ENCODE assay signal across 7 cellular contexts in genomic region chr9:37302277-37302676, GRCh38.
DNase-seq lines count a peak whose midpoint lies in the region; ATAC-seq and TF ChIP-seq lines count a peak whose summit lies in the region.

No MANE protein-coding gene starts in this region.

- ATAC-seq in GM18517 (IDR thresholded peaks at IDR 0.05; ENCODE audit: unreplicated experiment) (peak; percentile 83), GM21723 (IDR thresholded peaks at IDR 0.05; ENCODE audit: unreplicated experiment) (peak; percentile 80)

- H3K36me3 ChIP-seq in left ventricle myocardium inferior (peaks cover 30% of the 10 kb centered on the region), mesenchymal stem cell (ENCODE audit: control insufficient read depth in 1 of 2, insufficient read depth in 2 of 2, low read depth in 1 of 2, low read length in 2 of 2) (peaks cover 3 to 25% of the 10 kb centered on the region in 2 experiments)

- intact Hi-C loops in left ventricle myocardium inferior (cut with micrococcal nuclease) = no loop called here

- H3K18ac ChIP-seq in mesenchymal stem cell (ENCODE audit: low read depth in 1 of 2, low read length in 2 of 2) = no peak overlapping the region

- no peak overlapping the region for H3K4ac ChIP-seq in mesenchymal stem cell (ENCODE audit: low read depth in 1 of 2, low read length in 2 of 2)

- H3K4me3 ChIP-seq in left ventricle myocardium inferior (no peak overlapping the region), mesenchymal stem cell (ENCODE audit: insufficient read depth in 1 of 2, low read depth in 1 of 2, low read length in 2 of 2) (no peak overlapping the region)

- no peak for TF ChIP-seq CTCF in left ventricle myocardium inferior (IDR thresholded peaks at IDR 0.05; ENCODE audit: borderline replicate concordance)

- H2AFZ ChIP-seq in mesenchymal stem cell (ENCODE audit: low read depth, low read length) = no peak overlapping the region

- DNase-seq in MV-4-11 (lab: John Stamatoyannopoulos, UW) (peak; percentile 59), cerebellum (ENCODE audit: low spot score) (peak; percentile 38), left ventricle myocardium inferior (no peak), SW480 (ENCODE audit: low spot score) (no peak), mesenchymal stem cell (no peak)

- H3K14ac ChIP-seq in mesenchymal stem cell (ENCODE audit: low read length in 2 of 2) = no peak overlapping the region

- no peak overlapping the region for H2AK5ac ChIP-seq in mesenchymal stem cell (ENCODE audit: low read length, severe bottlenecking)

- peaks cover 3% of the 10 kb centered on the region for H3K4me1 ChIP-seq in left ventricle myocardium inferior
- H3K4me1 ChIP-seq in mesenchymal stem cell (ENCODE audit: control insufficient read depth, insufficient read depth, low read depth, low read length) = no peaks in the 10 kb centered on the region

- H3K27me3 ChIP-seq in left ventricle myocardium inferior (ENCODE audit: low read depth) (no peaks in the 10 kb centered on the region), mesenchymal stem cell (ENCODE audit: control insufficient read depth in 1 of 2, insufficient read depth in 1 of 2, low read length in 2 of 2) (no peaks in the 10 kb centered on the region)

- no peak overlapping the region for H4K8ac ChIP-seq in mesenchymal stem cell (ENCODE audit: low read length)

- no peak overlapping the region for H2BK12ac ChIP-seq in mesenchymal stem cell (ENCODE audit: low read length in 2 of 2)

- no peak overlapping the region for H4K91ac ChIP-seq in mesenchymal stem cell (ENCODE audit: low read length)

- no peaks in the 10 kb centered on the region for H3K9me3 ChIP-seq in left ventricle myocardium inferior (replicated peaks)
- no peaks in the 10 kb centered on the region for H3K9me3 ChIP-seq in mesenchymal stem cell (ENCODE audit: control insufficient read depth, low read length)

- H3K23ac ChIP-seq in mesenchymal stem cell (ENCODE audit: low read length in 2 of 2) = no peak overlapping the region

- no peak overlapping the region for H3K4me2 ChIP-seq in mesenchymal stem cell (ENCODE audit: low read length, poor library complexity, severe bottlenecking)

- H3K79me1 ChIP-seq in mesenchymal stem cell (replicated peaks; ENCODE audit: low read length, poor library complexity, severe bottlenecking) = peaks cover 16% of the 10 kb centered on the region

- no peak overlapping the region for H2BK15ac ChIP-seq in mesenchymal stem cell (ENCODE audit: low read depth, poor library complexity, severe bottlenecking)

- H2BK120ac ChIP-seq in mesenchymal stem cell (ENCODE audit: low read depth, low read length) = no peak overlapping the region

- H3K9ac ChIP-seq in mesenchymal stem cell (ENCODE audit: low read length) = no peak overlapping the region

- 97% methylated on average over 2 of the region's 3 CpGs for WGBS in mesenchymal stem cell

- H2BK5ac ChIP-seq in mesenchymal stem cell (ENCODE audit: low read depth, low read length, poor library complexity, severe bottlenecking) = no peak overlapping the region

- H3K27ac ChIP-seq in left ventricle myocardium inferior (replicated peaks) (no peak overlapping the region), mesenchymal stem cell (ENCODE audit: low read length, poor library complexity, severe bottlenecking) (no peak overlapping the region)

Comparison
In these comparisons a context has a peak if more than half of its experiments do, and no peak if none do; other contexts are left out.
1. DNase-seq: peak in MV-4-11 (single experiment) and cerebellum (single experiment); none in left ventricle myocardium inferior (single experiment), SW480 (single experiment) and mesenchymal stem cell (single experiment).